8 cellular contexts compared by ENCODE assay signal in genomic region chr3:194671900-194672808, GRCh38. TPM values are rescaled to one million over a fixed set of nuclear protein-coding genes. Genes with fewer than 3 reads are reported as not detected.
DNase-seq lines count a peak whose midpoint lies in the region; ATAC-seq, FAIRE-seq and TF ChIP-seq lines count a peak whose summit lies in the region.

Gene LSG1 (minus strand): TSS chr3:194672191. CDS start chr3:194672162, 29 bp downstream.

- H3K4me1 ChIP-seq in esophagus muscularis mucosa (peaks cover 19 to 32% (median 23%) of the 10 kb centered on the region in 4 donors), muscle layer of duodenum (ENCODE audit: control insufficient read depth in 1 of 2, insufficient read depth in 2 of 2, low read length in 2 of 2) (peaks cover 5 to 24% of the 10 kb centered on the region in 2 donors)

- H3K27ac ChIP-seq in KOPT-K1 (ENCODE audit: low read depth, low read length, poor library complexity, severe bottlenecking) (peak within 1 kb of the TSS; percentile 76), esophagus muscularis mucosa (replicated peaks in 1 of 4) (peak within 1 kb of the TSS; percentile 87 to 90 (median 88)), muscle layer of duodenum (ENCODE audit: low read length) (peak within 1 kb of the TSS; percentile 94)

- no peak for TF ChIP-seq POLR2A in esophagus muscularis mucosa (IDR thresholded peaks at IDR 0.05; ENCODE audit: low read depth)

- H3K27me3 ChIP-seq in esophagus muscularis mucosa (peaks cover 0 to 17% (median 0%) of the 10 kb centered on the region in 4 donors), muscle layer of duodenum (ENCODE audit: low read depth, low read length) (no peaks in the 10 kb centered on the region)

- H3K27me3 Mint-ChIP-seq in activated T-cell treated with anti-CD3 and anti-CD28 coated beads, Interleukin-2, amount 50 U/mL, for 72 hours (ENCODE audit: low read depth): peaks cover 8% of the 10 kb centered on the region

- peak; percentile 61 for FAIRE-seq in RCC 7860 (lab: Jason Lieb, UNC)

- H3K9me3 Mint-ChIP-seq in activated T-cell treated with anti-CD3 and anti-CD28 coated beads, Interleukin-2, amount 50 U/mL, for 72 hours: no peaks in the 10 kb centered on the region

- H3K4me3 ChIP-seq in esophagus muscularis mucosa (peak within 1 kb of the TSS; percentile 64 to 81 (median 74)), muscle layer of duodenum (ENCODE audit: low read depth in 1 of 2, low read length in 2 of 2) (peak within 1 kb of the TSS; percentile 96 to 99)

- peaks cover 7 to 11% of the 10 kb centered on the region in 2 donors for H3K36me3 Mint-ChIP-seq in activated T-cell treated with anti-CD3 and anti-CD28 coated beads, Interleukin-2, amount 50 U/mL, for 72 hours (ENCODE audit: insufficient read depth in 2 of 2)

- peak; percentile 80 for ATAC-seq in GM21737 (IDR thresholded peaks at IDR 0.05; ENCODE audit: unreplicated experiment)
- ATAC-seq in activated T-cell treated with anti-CD3 and anti-CD28 coated beads, Interleukin-2, amount 50 U/mL, for 72 hours (replicated peaks in 1 of 2): peak; percentile 81 to 86

- peak in 1 of 3 experiments; percentile 34 for TF ChIP-seq CTCF in esophagus muscularis mucosa (IDR thresholded peaks at IDR 0.05)

- H3K9me3 ChIP-seq in KOPT-K1 (ENCODE audit: insufficient read depth, low read length, poor library complexity, severe bottlenecking): no peaks in the 10 kb centered on the region
- no peaks in the 10 kb centered on the region for H3K9me3 ChIP-seq in esophagus muscularis mucosa
- H3K9me3 ChIP-seq in muscle layer of duodenum (ENCODE audit: control insufficient read depth in 1 of 2, low read length in 2 of 2): no peaks in the 10 kb centered on the region

- no peak for TF ChIP-seq EP300 in esophagus muscularis mucosa (IDR thresholded peaks at IDR 0.05)

- H3K27ac Mint-ChIP-seq in activated T-cell treated with anti-CD3 and anti-CD28 coated beads, Interleukin-2, amount 50 U/mL, for 72 hours: peak within 1 kb of the TSS; percentile 99

- DNase-seq in DMS53 treated with DMSO at 0.1 percent for 48 hours (lab: John Stamatoyannopoulos, UW; ENCODE audit: unreplicated experiment): peak; percentile 82
- peak; percentile 85 for DNase-seq in RCC 7860 (ENCODE audit: low spot score)
- DNase-seq in activated T-cell treated with anti-CD3 and anti-CD28 coated beads, Interleukin-2, amount 50 U/mL, for 72 hours: peak; percentile 91
- DNase-seq in esophagus muscularis mucosa (ENCODE audit: extremely low spot score): peak; percentile 98
- DNase-seq in stimulated activated CD8-positive, alpha-beta memory T cell treated with anti-CD3 and anti-CD28 coated beads, Interleukin-7, amount 100 ng/mL, for 4 hours (ENCODE audit: low read depth in 2 of 2): peak; percentile 83 to 84

- 0% methylated on average over 33 of the region's 57 CpGs for WGBS in esophagus muscularis mucosa

- H3K36me3 ChIP-seq in KOPT-K1 (ENCODE audit: insufficient read depth, low read length) (peaks cover 28% of the 10 kb centered on the region), esophagus muscularis mucosa (peaks cover 0 to 27% (median 19%) of the 10 kb centered on the region in 4 donors), muscle layer of duodenum (ENCODE audit: control insufficient read depth in 1 of 2, insufficient read depth in 2 of 2, low read length in 2 of 2) (peaks cover 4 to 17% of the 10 kb centered on the region in 2 donors)

- H3K4me1 Mint-ChIP-seq in activated T-cell treated with anti-CD3 and anti-CD28 coated beads, Interleukin-2, amount 50 U/mL, for 72 hours (ENCODE audit: low read depth): peaks cover 72% of the 10 kb centered on the region

- intact Hi-C loops in esophagus muscularis mucosa (cut with DNase I): no loop called here

- peak within 1 kb of the TSS; percentile 99 to 100 for H3K4me3 Mint-ChIP-seq in activated T-cell treated with anti-CD3 and anti-CD28 coated beads, Interleukin-2, amount 50 U/mL, for 72 hours

RNA-seq across cellular contexts. Expression of gene LSG1, which starts in this region (rescaled TPM):
- 10 to 100 TPM; 38.3 to 43.4 TPM for total RNA-seq in activated T-cell treated with anti-CD3 and anti-CD28 coated beads, Interleukin-2, amount 50 U/mL, for 72 hours
- total RNA-seq in esophagus muscularis mucosa: 10 to 100 TPM; 19.9 to 35.0 (median 32.6) TPM

Comparison
In these comparisons a context has a peak if more than half of its experiments do, and no peak if none do; other contexts are left out.
1. Peak in every context shown above with its lines: DNase-seq, ATAC-seq, H3K4me3 ChIP-seq and H3K27ac ChIP-seq.